Comparison of ENCODE assay signal across 19 cellular contexts in the genomic region with DNA sequence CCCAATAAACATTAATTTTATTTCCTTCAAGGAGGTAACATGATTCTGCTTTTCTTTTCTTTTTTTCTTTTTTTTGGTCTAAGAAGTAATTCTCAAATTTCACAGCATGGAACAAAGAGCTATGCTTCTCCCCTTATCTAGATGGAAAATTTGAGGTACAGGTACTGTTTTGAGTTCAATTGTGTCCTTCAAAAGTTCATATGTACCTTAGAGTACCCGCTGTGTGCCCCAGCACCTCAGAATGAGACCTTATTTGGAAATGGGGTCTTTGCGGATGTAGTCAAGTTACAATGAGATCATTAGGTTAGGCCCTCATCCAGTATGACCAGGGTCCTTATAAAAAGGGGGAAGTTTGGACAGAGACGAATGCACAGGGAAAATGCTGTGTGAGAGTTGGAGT. TPM values are rescaled to one million over a fixed set of nuclear protein-coding genes. Genes with fewer than 3 reads are reported as not detected.
DNase-seq lines count a peak whose midpoint lies in the region; ATAC-seq and TF ChIP-seq lines count a peak whose summit lies in the region.
"Had no signal": no experiment of that assay in that cellular context is flagged by ENCODE, and none has a peak within 500 bp of the region (broad histone marks: within the 10 kb centered on the region; RNA-seq: fewer than 3 reads in every experiment).

No MANE protein-coding gene starts in this region.

- H3K27ac Mint-ChIP-seq in stimulated activated naive CD8-positive, alpha-beta T cell treated with anti-CD3 and anti-CD28 coated beads, Interleukin-15, amount 100 ng/mL, for 72 hours: peak overlapping the region; percentile 6 to 49
- H3K27ac Mint-ChIP-seq: B cell, CD14-positive monocyte, GM23338, IgD-negative memory B cell had no signal

- H3K9me3 ChIP-seq in OCI-LY1 (ENCODE audit: low read length) (no peaks in the 10 kb centered on the region), body of pancreas (no peaks in the 10 kb centered on the region), muscle layer of duodenum (ENCODE audit: control insufficient read depth in 1 of 2, low read length in 2 of 2) (no peaks in the 10 kb centered on the region)
- H3K9me3 ChIP-seq: HAP-1 had no signal

- no peak overlapping the region for H3K4me2 ChIP-seq in OCI-LY1 (ENCODE audit: low read length)
- H3K4me2 ChIP-seq: GM23338 had no signal

- H3K9me2 ChIP-seq in OCI-LY1 (ENCODE audit: low read depth, low read length): no peaks in the 10 kb centered on the region

- no peak overlapping the region for H3K4me3 Mint-ChIP-seq in stimulated activated naive CD8-positive, alpha-beta T cell treated with anti-CD3 and anti-CD28 coated beads, Interleukin-15, amount 100 ng/mL, for 72 hours
- H3K4me3 Mint-ChIP-seq: B cell, CD14-positive monocyte, GM23338, IgD-negative memory B cell had no signal

- no peak overlapping the region for H3K9ac ChIP-seq in OCI-LY1 (ENCODE audit: low read length)

- 57 to 64% methylated on average over 3 of the region's 3 CpGs for WGBS in body of pancreas, 2 donors

- TF ChIP-seq CTCF in OCI-LY1 (IDR thresholded peaks at IDR 0.05; ENCODE audit: low read length) (no peak), body of pancreas (IDR thresholded peaks at IDR 0.05) (no peak)

- peaks cover 25% of the 10 kb centered on the region for H3K4me1 Mint-ChIP-seq in stimulated activated naive CD8-positive, alpha-beta T cell treated with anti-CD3 and anti-CD28 coated beads, Interleukin-15, amount 100 ng/mL, for 72 hours

- no peaks in the 10 kb centered on the region for H3F3A ChIP-seq in OCI-LY1 (ENCODE audit: insufficient read depth, low read length)

- TF ChIP-seq POLR2A in body of pancreas (IDR thresholded peaks at IDR 0.05): no peak

- DNase-seq in body of pancreas (no peak), RKO (ENCODE audit: low spot score) (no peak), Ammon's horn (ENCODE audit: low spot score) (no peak), NCI-H146 treated with DMSO at 0.1 percent for 48 hours (lab: John Stamatoyannopoulos, UW; ENCODE audit: unreplicated experiment) (no peak)
- no peak for DNase-seq in stimulated activated naive CD8-positive, alpha-beta T cell treated with anti-CD3 and anti-CD28 coated beads, Interleukin-15, amount 100 ng/mL, for 72 hours
- DNase-seq: NCI-H1694 treated with DMSO at 0.1 percent for 48 hours, NCI-H2081 treated with DMSO at 0.1 percent for 48 hours, NCI-H2171 treated with DMSO at 0.1 percent for 48 hours, NCI-H446, OCI-M1, RPMI8226, SHP77 had no signal

- H3K9me3 Mint-ChIP-seq in stimulated activated naive CD8-positive, alpha-beta T cell treated with anti-CD3 and anti-CD28 coated beads, Interleukin-15, amount 100 ng/mL, for 72 hours: no peaks in the 10 kb centered on the region
- H3K9me3 Mint-ChIP-seq: CD14-positive monocyte, GM23338, IgD-negative memory B cell had no signal

- no peaks in the 10 kb centered on the region for H3K27me3 Mint-ChIP-seq in stimulated activated naive CD8-positive, alpha-beta T cell treated with anti-CD3 and anti-CD28 coated beads, Interleukin-15, amount 100 ng/mL, for 72 hours
- H3K27me3 Mint-ChIP-seq: B cell, IgD-negative memory B cell had no signal

- no peak for ATAC-seq in body of pancreas
- no peak for ATAC-seq in stimulated activated naive CD8-positive, alpha-beta T cell treated with anti-CD3 and anti-CD28 coated beads, Interleukin-15, amount 100 ng/mL, for 72 hours
- ATAC-seq: GM23338 had no signal

- no peaks in the 10 kb centered on the region for H3K36me3 ChIP-seq in OCI-LY1 (ENCODE audit: insufficient read depth, low read length)
- no peaks in the 10 kb centered on the region for H3K36me3 ChIP-seq in body of pancreas (replicated peaks in 1 of 2; ENCODE audit: insufficient read depth in 1 of 2, low read depth in 2 of 2)
- no peaks in the 10 kb centered on the region for H3K36me3 ChIP-seq in muscle layer of duodenum (ENCODE audit: control insufficient read depth in 1 of 2, insufficient read depth in 2 of 2, low read length in 2 of 2)
- H3K36me3 ChIP-seq: HAP-1 had no signal

- H3K27ac ChIP-seq in OCI-LY1 (ENCODE audit: low read depth, low read length, poor library complexity, severe bottlenecking) (peak overlapping the region; percentile 89), body of pancreas (peak overlapping the region; percentile 42 to 97 (median 96)), muscle layer of duodenum (ENCODE audit: low read length) (peak overlapping the region; percentile 63)

- peaks cover 27% of the 10 kb centered on the region for H3K4me1 ChIP-seq in OCI-LY1 (ENCODE audit: insufficient read depth, low read length, severe bottlenecking)
- peaks cover 85% of the 10 kb centered on the region for H3K4me1 ChIP-seq in body of pancreas
- peaks cover 0 to 11% of the 10 kb centered on the region in 2 donors for H3K4me1 ChIP-seq in muscle layer of duodenum (ENCODE audit: control insufficient read depth in 1 of 2, insufficient read depth in 2 of 2, low read length in 2 of 2)
- H3K4me1 ChIP-seq: HAP-1 had no signal

- intact Hi-C loops in body of pancreas (cut with DNase I): no loop called here

- no peaks in the 10 kb centered on the region for H3K27me3 ChIP-seq in OCI-LY1 (ENCODE audit: insufficient read depth, low read length)
- H3K27me3 ChIP-seq in body of pancreas: no peaks in the 10 kb centered on the region
- H3K27me3 ChIP-seq in muscle layer of duodenum (ENCODE audit: low read depth, low read length): no peaks in the 10 kb centered on the region

- H3K79me2 ChIP-seq in OCI-LY1 (ENCODE audit: insufficient read depth, low read length): no peaks in the 10 kb centered on the region

- H2AFZ ChIP-seq in OCI-LY1 (ENCODE audit: low read length): no peak overlapping the region
- H2AFZ ChIP-seq: GM23338 had no signal

- H3K4me3 ChIP-seq in OCI-LY1 (ENCODE audit: low read depth, low read length, poor library complexity, severe bottlenecking) (no peak overlapping the region), body of pancreas (no peak overlapping the region), muscle layer of duodenum (ENCODE audit: low read depth in 1 of 2, low read length in 2 of 2) (no peak overlapping the region)
- H3K4me3 ChIP-seq: GM23338, HAP-1 had no signal

- H4K20me1 ChIP-seq in OCI-LY1 (ENCODE audit: insufficient read depth, low read length): no peaks in the 10 kb centered on the region

RNA-seq across cellular contexts. Expression of gene ELAPOR1, which starts 22.0 kb away (rescaled TPM):
- 100 to 1,000 TPM in 1 of 2 donors, 10 to 100 TPM in 1; 84.7 to 135 TPM for total RNA-seq in body of pancreas

RNA-seq across cellular contexts. Expression of gene TMEM167B, which starts 45.4 kb away (rescaled TPM):
- total RNA-seq in body of pancreas: 10 to 100 TPM in 1 of 2 donors, 1 to 10 TPM in 1; 5.3 to 12.7 TPM
